In genomic region chr6:35050291-35050987, GRCh38 we compare ENCODE assay signal across 12 cellular contexts.
DNase-seq lines count a peak whose midpoint lies in the region; ATAC-seq lines count a peak whose summit lies in the region.
"Had no signal": no experiment of that assay in that cellular context is flagged by ENCODE, and none has a peak within 500 bp of the region (broad histone marks: within the 10 kb centered on the region; RNA-seq: fewer than 3 reads in every experiment).

No MANE protein-coding gene starts in this region.

- no peak for ATAC-seq in GM21576 (IDR thresholded peaks at IDR 0.05; ENCODE audit: unreplicated experiment)
- ATAC-seq in activated naive CD4-positive, alpha-beta T cell treated with anti-CD3 and anti-CD28 coated beads, Interleukin-2, amount 50 U/mL, for 72 hours = no peak

- H3K36me3 Mint-ChIP-seq in activated CD4-positive, alpha-beta memory T cell treated with anti-CD3 and anti-CD28 coated beads for 36 hours = no peaks in the 10 kb centered on the region
- no peaks in the 10 kb centered on the region for H3K36me3 Mint-ChIP-seq in activated naive CD4-positive, alpha-beta T cell treated with anti-CD3 and anti-CD28 coated beads, Interleukin-2, amount 50 U/mL, for 72 hours

- H3K27me3 Mint-ChIP-seq in activated CD4-positive, alpha-beta memory T cell treated with anti-CD3 and anti-CD28 coated beads for 36 hours = no peaks in the 10 kb centered on the region
- H3K27me3 Mint-ChIP-seq: B cell had no signal

- H3K27ac Mint-ChIP-seq in activated CD4-positive, alpha-beta memory T cell treated with anti-CD3 and anti-CD28 coated beads for 36 hours = no peak overlapping the region
- H3K27ac Mint-ChIP-seq in activated naive CD4-positive, alpha-beta T cell treated with anti-CD3 and anti-CD28 coated beads, Interleukin-2, amount 50 U/mL, for 72 hours = peak overlapping the region in 1 of 2 donors; percentile 22
- H3K27ac Mint-ChIP-seq: B cell had no signal

- POLR2A ChIA-PET in activated CD4-positive, alpha-beta memory T cell treated with anti-CD3 and anti-CD28 coated beads for 36 hours (lab: Charles Lee) = no interaction called here

- no peak overlapping the region for H3K4me3 ChIP-seq in BLaER1 treated with 17β-estradiol and CSF1 and Interleukin-3, amounts not matched to agents 10 nM and 100 nM
- no peak overlapping the region for H3K4me3 ChIP-seq in esophagus (ENCODE audit: low read depth in 1 of 2, low read length in 2 of 2)
- H3K4me3 ChIP-seq in rectal smooth muscle tissue (ENCODE audit: low read length) = no peak overlapping the region

- H3K4me2 ChIP-seq in BLaER1 treated with 17β-estradiol and CSF1 and Interleukin-3, amounts not matched to agents 10 nM and 100 nM = peak overlapping the region; percentile 6 to 90 (median 85); a peak in 20 of 22 replicates

- peaks cover 57 to 74% (median 65%) of the 10 kb centered on the region in 10 experiments for H3K4me1 ChIP-seq in BLaER1 treated with 17β-estradiol and CSF1 and Interleukin-3, amounts not matched to agents 10 nM and 100 nM
- H3K4me1 ChIP-seq in esophagus (ENCODE audit: control insufficient read depth in 2 of 2, insufficient read depth in 2 of 2, low read length in 1 of 2) (peaks cover 4 to 17% of the 10 kb centered on the region in 2 donors), rectal smooth muscle tissue (ENCODE audit: control insufficient read depth, insufficient read depth, low read length) (peaks cover 64% of the 10 kb centered on the region)

- H3K4me3 Mint-ChIP-seq in activated CD4-positive, alpha-beta memory T cell treated with anti-CD3 and anti-CD28 coated beads for 36 hours = no peak overlapping the region
- H3K4me3 Mint-ChIP-seq: B cell had no signal

- peaks cover 11% of the 10 kb centered on the region for H3K4me1 Mint-ChIP-seq in activated CD4-positive, alpha-beta memory T cell treated with anti-CD3 and anti-CD28 coated beads for 36 hours (ENCODE audit: low read depth)

- H3K9me3 ChIP-seq in BLaER1 treated with 17β-estradiol and CSF1 and Interleukin-3, amounts not matched to agents 10 nM and 100 nM (replicated peaks in 1 of 11) = no peaks in the 10 kb centered on the region
- no peaks in the 10 kb centered on the region for H3K9me3 ChIP-seq in KOPT-K1 (ENCODE audit: insufficient read depth, low read length, poor library complexity, severe bottlenecking)
- no peaks in the 10 kb centered on the region for H3K9me3 ChIP-seq in esophagus (ENCODE audit: control insufficient read depth in 2 of 2, insufficient read depth in 1 of 2, low read depth in 1 of 2, low read length in 1 of 2)

- WGBS in esophagus, 2 donors = 66 to 72% methylated on average over 8 of the region's 8 CpGs

- peaks cover 0 to 65% (median 32%) of the 10 kb centered on the region in 11 experiments; a peak in 15 of 22 replicates for H3K36me3 ChIP-seq in BLaER1 treated with 17β-estradiol and CSF1 and Interleukin-3, amounts not matched to agents 10 nM and 100 nM
- H3K36me3 ChIP-seq in KOPT-K1 (ENCODE audit: insufficient read depth, low read length) (no peaks in the 10 kb centered on the region), esophagus (ENCODE audit: control insufficient read depth in 2 of 2, insufficient read depth in 2 of 2, low read length in 1 of 2) (peaks cover 0 to 12% of the 10 kb centered on the region in 2 donors), rectal smooth muscle tissue (ENCODE audit: control insufficient read depth, insufficient read depth, low read length) (peaks cover 7% of the 10 kb centered on the region)

- CTCF ChIA-PET in activated CD4-positive, alpha-beta memory T cell treated with anti-CD3 and anti-CD28 coated beads for 36 hours (lab: Charles Lee) = interaction anchor here (0.7 kb wide), 1 partner anchor 89 kb away, joined by 4 read pairs; no protein-coding TSS in a partner anchor

- DNase-seq in NOMO-1 treated with dmso at 0.1 percent for 144 hours (lab: John Stamatoyannopoulos, UW; ENCODE audit: unreplicated experiment) = no peak
- no peak for DNase-seq in activated CD4-positive, alpha-beta memory T cell treated with anti-CD3 and anti-CD28 coated beads for 36 hours
- DNase-seq in activated naive CD4-positive, alpha-beta T cell treated with anti-CD3 and anti-CD28 coated beads, Interleukin-2, amount 50 U/mL, for 72 hours (ENCODE audit: low spot score in 2 of 2) = no peak
- DNase-seq: activated CD4-positive, CD25-positive, alpha-beta regulatory T cell; activated T-cell treated with anti-CD3 and anti-CD28 coated beads, Interleukin-2, amount 50 U/mL, for 1 hour; SHP77 had no signal

- peaks cover 0 to 18% (median 0%) of the 10 kb centered on the region in 11 experiments; a peak in 2 of 22 replicates for H4K20me1 ChIP-seq in BLaER1 treated with 17β-estradiol and CSF1 and Interleukin-3, amounts not matched to agents 10 nM and 100 nM

- peak overlapping the region in 1 of 11 experiments; percentile 9; a peak in 2 of 22 replicates for H3K9ac ChIP-seq in BLaER1 treated with 17β-estradiol and CSF1 and Interleukin-3, amounts not matched to agents 10 nM and 100 nM
- H3K9ac ChIP-seq in rectal smooth muscle tissue (ENCODE audit: low read length) = no peak overlapping the region

- intact Hi-C loops in activated CD4-positive, alpha-beta memory T cell treated with anti-CD3 and anti-CD28 coated beads for 36 hours (cut with micrococcal nuclease) = no loop called here

- H3K27ac ChIP-seq in BLaER1 treated with 17β-estradiol and CSF1 and Interleukin-3, amounts not matched to agents 10 nM and 100 nM = peak overlapping the region in 8 of 11 experiments; percentile 85 to 94 (median 91); a peak in 15 of 22 replicates
- H3K27ac ChIP-seq in KOPT-K1 (ENCODE audit: low read depth, low read length, poor library complexity, severe bottlenecking) (peak overlapping the region; percentile 54), esophagus (ENCODE audit: low read depth in 2 of 2, low read length in 1 of 2) (peak overlapping the region; percentile 65 to 69), rectal smooth muscle tissue (ENCODE audit: low read depth, low read length) (peak overlapping the region; percentile 88)

- no peaks in the 10 kb centered on the region for H3K9me3 Mint-ChIP-seq in activated CD4-positive, alpha-beta memory T cell treated with anti-CD3 and anti-CD28 coated beads for 36 hours
- no peaks in the 10 kb centered on the region for H3K9me3 Mint-ChIP-seq in activated naive CD4-positive, alpha-beta T cell treated with anti-CD3 and anti-CD28 coated beads, Interleukin-2, amount 50 U/mL, for 72 hours

- H3K27me3 ChIP-seq in BLaER1 treated with 17β-estradiol and CSF1 and Interleukin-3, amounts not matched to agents 10 nM and 100 nM = no peaks in the 10 kb centered on the region
- H3K27me3 ChIP-seq in esophagus (ENCODE audit: control insufficient read depth in 1 of 2, insufficient read depth in 2 of 2, low read length in 2 of 2) (no peaks in the 10 kb centered on the region), rectal smooth muscle tissue (ENCODE audit: control insufficient read depth, insufficient read depth, low read length) (no peaks in the 10 kb centered on the region)
